ENCODE assay signal across 11 cellular contexts in genomic region chr7:16934947-16935742, GRCh38. TPM values are rescaled to one million over a fixed set of nuclear protein-coding genes. Genes with fewer than 3 reads are reported as not detected.
DNase-seq lines count a peak whose midpoint lies in the region; ATAC-seq and TF ChIP-seq lines count a peak whose summit lies in the region.
"Had no signal": no experiment of that assay in that cellular context is flagged by ENCODE, and none has a peak within 500 bp of the region (broad histone marks: within the 10 kb centered on the region; RNA-seq: fewer than 3 reads in every experiment).

No MANE protein-coding gene starts in this region.

- no peak overlapping the region for H3K4me3 Mint-ChIP-seq in T-cell
- H3K4me3 Mint-ChIP-seq: natural killer cell treated with Interleukin-12 subunit alpha and Interleukin-12 subunit beta and Interleukin-15 and Interleukin-18, amount 100 ng/mL, for 72 hours had no signal

- no peak for TF ChIP-seq CTCF in lower lobe of right lung (IDR thresholded peaks at IDR 0.05)

- H3K36me3 ChIP-seq in lower lobe of right lung (no peaks in the 10 kb centered on the region), SJCRH30 (no peaks in the 10 kb centered on the region)
- H3K36me3 ChIP-seq: ascending aorta had no signal

- no peaks in the 10 kb centered on the region for H3K9me3 Mint-ChIP-seq in T-cell
- H3K9me3 Mint-ChIP-seq: natural killer cell treated with Interleukin-12 subunit alpha and Interleukin-12 subunit beta and Interleukin-15 and Interleukin-18, amount 100 ng/mL, for 72 hours; stimulated activated naive CD8-positive, alpha-beta T cell treated with anti-CD3 and anti-CD28 coated beads, Interleukin-15, Interleukin-2, amounts not matched to agents 100 ng/mL and 50 ng/mL, for 24 hours had no signal

- H3K4me1 ChIP-seq in lower lobe of right lung: peaks cover 4% of the 10 kb centered on the region
- H3K4me1 ChIP-seq in SJCRH30: no peaks in the 10 kb centered on the region
- H3K4me1 ChIP-seq: ascending aorta had no signal

- H3K27ac Mint-ChIP-seq in T-cell: no peak overlapping the region
- H3K27ac Mint-ChIP-seq: natural killer cell treated with Interleukin-12 subunit alpha and Interleukin-12 subunit beta and Interleukin-15 and Interleukin-18, amount 100 ng/mL, for 72 hours; stimulated activated naive CD8-positive, alpha-beta T cell treated with anti-CD3 and anti-CD28 coated beads, Interleukin-15, Interleukin-2, amounts not matched to agents 100 ng/mL and 50 ng/mL, for 24 hours had no signal

- H3K27me3 Mint-ChIP-seq in T-cell: no peaks in the 10 kb centered on the region

- CTCF ChIA-PET in T-cell (lab: Charles Lee): no interaction called here

- H3K27ac ChIP-seq in lower lobe of right lung: no peak overlapping the region
- H3K27ac ChIP-seq in SJCRH30: no peak overlapping the region
- H3K27ac ChIP-seq: ascending aorta had no signal

- ATAC-seq in lower lobe of right lung (peak; percentile 38 to 68), T-cell (replicated peaks in 1 of 4) (no peak), HG03565 (IDR thresholded peaks at IDR 0.05; ENCODE audit: unreplicated experiment) (no peak)

- H3K4me1 Mint-ChIP-seq in T-cell: peaks cover 34 to 52% (median 45%) of the 10 kb centered on the region in 3 donors

- intact Hi-C loops in lower lobe of right lung (cut with DNase I): no loop called here

- no peaks in the 10 kb centered on the region for H3K27me3 ChIP-seq in lower lobe of right lung (ENCODE audit: low read depth)
- H3K27me3 ChIP-seq in SJCRH30: no peaks in the 10 kb centered on the region
- H3K27me3 ChIP-seq: ascending aorta had no signal

- POLR2A ChIA-PET in T-cell (lab: Charles Lee): no interaction called here

- H3K4me3 ChIP-seq in lower lobe of right lung (no peak overlapping the region), SJCRH30 (no peak overlapping the region)
- H3K4me3 ChIP-seq: ascending aorta had no signal

- no peaks in the 10 kb centered on the region for H3K36me3 Mint-ChIP-seq in T-cell
- H3K36me3 Mint-ChIP-seq: natural killer cell treated with Interleukin-12 subunit alpha and Interleukin-12 subunit beta and Interleukin-15 and Interleukin-18, amount 100 ng/mL, for 72 hours had no signal

- DNase-seq in AG20443 (ENCODE audit: low spot score) (peak; percentile 42), EH (ENCODE audit: low read depth) (peak; percentile 34), UCSD-AML1 (lab: John Stamatoyannopoulos, UW; ENCODE audit: unreplicated experiment) (peak; percentile 4), lower lobe of right lung (no peak), T-cell (no peak), NCI-H2107 treated with DMSO at 0.1 percent for 48 hours (lab: John Stamatoyannopoulos, UW; ENCODE audit: unreplicated experiment) (no peak), SJCRH30 (no peak)

- no peaks in the 10 kb centered on the region for H3K9me3 ChIP-seq in lower lobe of right lung
- no peaks in the 10 kb centered on the region for H3K9me3 ChIP-seq in SJCRH30 (replicated peaks)
- H3K9me3 ChIP-seq: ascending aorta had no signal

RNA-seq across cellular contexts. Expression of gene AGR3, which starts 53.4 kb away (rescaled TPM):
- total RNA-seq in lower lobe of right lung: 105 TPM
- total RNA-seq in T-cell: not detected
- not detected in 2 replicates for total RNA-seq in SJCRH30 (2014; rRNA removed; shearing (Covaris generic))
- total RNA-seq: ascending aorta; natural killer cell treated with Interleukin-12 subunit alpha and Interleukin-12 subunit beta and Interleukin-15 and Interleukin-18, amount 100 ng/mL, for 72 hours had no signal

Comparison
In these comparisons a context has a peak if more than half of its experiments do, and no peak if none do; other contexts are left out.
1. DNase-seq: peak in AG20443 (single experiment), EH (single experiment) and UCSD-AML1 (single experiment); none in lower lobe of right lung (single experiment), T-cell (0 of 34), NCI-H2107 treated with DMSO at 0.1 percent for 48 hours (single experiment) and SJCRH30 (0 of 2).
2. ATAC-seq: peak in lower lobe of right lung (2 of 2); none in T-cell (0 of 4) and HG03565 (single experiment).
3. RNA of gene AGR3, which starts 53.4 kb away (total RNA-seq): 105 TPM in lower lobe of right lung (single experiment); not detected in T-cell and not detected in SJCRH30; every median in the first group is over 10 times any median in the second.